1 cellular context compared by ENCODE assay signal in the genomic region with DNA sequence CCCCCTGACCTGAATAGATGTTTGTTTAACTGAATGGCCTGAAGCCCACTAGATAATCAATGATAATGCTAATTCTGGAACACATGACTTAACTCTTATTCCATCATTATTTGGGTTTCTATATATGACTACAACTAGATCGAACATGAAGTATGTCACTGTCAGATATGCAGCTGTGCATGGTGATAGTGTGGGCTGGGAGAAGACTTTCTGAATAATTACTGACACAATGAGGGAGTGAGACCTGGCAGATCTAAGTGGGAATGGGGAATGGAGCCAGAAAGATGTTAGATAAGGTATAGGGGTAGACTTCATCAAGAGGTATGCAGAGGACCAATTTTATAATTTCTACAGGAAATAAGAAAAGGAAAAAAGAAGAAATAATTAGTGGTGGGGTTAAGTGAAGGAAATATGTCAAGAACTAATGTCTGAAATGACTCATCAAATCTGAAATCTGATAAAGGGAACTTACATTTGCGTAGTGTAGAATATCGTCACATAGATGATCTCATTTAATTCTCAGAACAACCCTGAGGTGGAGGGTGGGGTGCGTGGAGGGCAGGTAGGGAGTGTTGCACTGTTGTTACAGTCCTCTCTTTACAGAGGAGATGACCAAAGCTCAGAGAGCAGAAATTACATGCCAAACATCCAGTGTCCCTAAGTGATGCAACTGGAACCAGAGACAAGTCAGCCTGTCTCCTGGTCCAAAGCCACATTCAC.
TF ChIP-seq lines count a peak whose summit lies in the region.

No MANE protein-coding gene starts in this region.

TF ChIP-seq in GM12878, 131 proteins besides CTCF, POLR2A, EP300 and RAD21 (continued from another document):
- TF ChIP-seq, protein P1, sequence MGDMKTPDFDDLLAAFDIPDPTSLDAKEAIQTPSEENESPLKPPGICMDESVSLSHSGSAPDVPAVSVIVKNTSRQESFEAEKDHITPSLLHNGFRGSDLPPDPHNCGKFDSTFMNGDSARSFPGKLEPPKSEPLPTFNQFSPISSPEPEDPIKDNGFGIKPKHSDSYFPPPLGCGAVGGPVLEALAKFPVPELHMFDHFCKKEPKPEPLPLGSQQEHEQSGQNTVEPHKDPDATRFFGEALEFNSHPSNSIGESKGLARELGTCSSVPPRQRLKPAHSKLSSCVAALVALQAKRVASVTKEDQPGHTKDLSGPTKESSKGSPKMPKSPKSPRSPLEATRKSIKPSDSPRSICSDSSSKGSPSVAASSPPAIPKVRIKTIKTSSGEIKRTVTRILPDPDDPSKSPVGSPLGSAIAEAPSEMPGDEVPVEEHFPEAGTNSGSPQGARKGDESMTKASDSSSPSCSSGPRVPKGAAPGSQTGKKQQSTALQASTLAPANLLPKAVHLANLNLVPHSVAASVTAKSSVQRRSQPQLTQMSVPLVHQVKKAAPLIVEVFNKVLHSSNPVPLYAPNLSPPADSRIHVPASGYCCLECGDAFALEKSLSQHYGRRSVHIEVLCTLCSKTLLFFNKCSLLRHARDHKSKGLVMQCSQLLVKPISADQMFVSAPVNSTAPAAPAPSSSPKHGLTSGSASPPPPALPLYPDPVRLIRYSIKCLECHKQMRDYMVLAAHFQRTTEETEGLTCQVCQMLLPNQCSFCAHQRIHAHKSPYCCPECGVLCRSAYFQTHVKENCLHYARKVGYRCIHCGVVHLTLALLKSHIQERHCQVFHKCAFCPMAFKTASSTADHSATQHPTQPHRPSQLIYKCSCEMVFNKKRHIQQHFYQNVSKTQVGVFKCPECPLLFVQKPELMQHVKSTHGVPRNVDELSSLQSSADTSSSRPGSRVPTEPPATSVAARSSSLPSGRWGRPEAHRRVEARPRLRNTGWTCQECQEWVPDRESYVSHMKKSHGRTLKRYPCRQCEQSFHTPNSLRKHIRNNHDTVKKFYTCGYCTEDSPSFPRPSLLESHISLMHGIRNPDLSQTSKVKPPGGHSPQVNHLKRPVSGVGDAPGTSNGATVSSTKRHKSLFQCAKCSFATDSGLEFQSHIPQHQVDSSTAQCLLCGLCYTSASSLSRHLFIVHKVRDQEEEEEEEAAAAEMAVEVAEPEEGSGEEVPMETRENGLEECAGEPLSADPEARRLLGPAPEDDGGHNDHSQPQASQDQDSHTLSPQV (IDR thresholded peaks at IDR 0.05), result no peak
- TF ChIP-seq, protein P2, sequence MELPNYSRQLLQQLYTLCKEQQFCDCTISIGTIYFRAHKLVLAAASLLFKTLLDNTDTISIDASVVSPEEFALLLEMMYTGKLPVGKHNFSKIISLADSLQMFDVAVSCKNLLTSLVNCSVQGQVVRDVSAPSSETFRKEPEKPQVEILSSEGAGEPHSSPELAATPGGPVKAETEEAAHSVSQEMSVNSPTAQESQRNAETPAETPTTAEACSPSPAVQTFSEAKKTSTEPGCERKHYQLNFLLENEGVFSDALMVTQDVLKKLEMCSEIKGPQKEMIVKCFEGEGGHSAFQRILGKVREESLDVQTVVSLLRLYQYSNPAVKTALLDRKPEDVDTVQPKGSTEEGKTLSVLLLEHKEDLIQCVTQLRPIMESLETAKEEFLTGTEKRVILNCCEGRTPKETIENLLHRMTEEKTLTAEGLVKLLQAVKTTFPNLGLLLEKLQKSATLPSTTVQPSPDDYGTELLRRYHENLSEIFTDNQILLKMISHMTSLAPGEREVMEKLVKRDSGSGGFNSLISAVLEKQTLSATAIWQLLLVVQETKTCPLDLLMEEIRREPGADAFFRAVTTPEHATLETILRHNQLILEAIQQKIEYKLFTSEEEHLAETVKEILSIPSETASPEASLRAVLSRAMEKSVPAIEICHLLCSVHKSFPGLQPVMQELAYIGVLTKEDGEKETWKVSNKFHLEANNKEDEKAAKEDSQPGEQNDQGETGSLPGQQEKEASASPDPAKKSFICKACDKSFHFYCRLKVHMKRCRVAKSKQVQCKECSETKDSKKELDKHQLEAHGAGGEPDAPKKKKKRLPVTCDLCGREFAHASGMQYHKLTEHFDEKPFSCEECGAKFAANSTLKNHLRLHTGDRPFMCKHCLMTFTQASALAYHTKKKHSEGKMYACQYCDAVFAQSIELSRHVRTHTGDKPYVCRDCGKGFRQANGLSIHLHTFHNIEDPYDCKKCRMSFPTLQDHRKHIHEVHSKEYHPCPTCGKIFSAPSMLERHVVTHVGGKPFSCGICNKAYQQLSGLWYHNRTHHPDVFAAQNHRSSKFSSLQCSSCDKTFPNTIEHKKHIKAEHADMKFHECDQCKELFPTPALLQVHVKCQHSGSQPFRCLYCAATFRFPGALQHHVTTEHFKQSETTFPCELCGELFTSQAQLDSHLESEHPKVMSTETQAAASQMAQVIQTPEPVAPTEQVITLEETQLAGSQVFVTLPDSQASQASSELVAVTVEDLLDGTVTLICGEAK (IDR thresholded peaks at IDR 0.05; ENCODE audit: borderline replicate concordance), result no peak
- TF ChIP-seq TBL1XR1 (IDR thresholded peaks at IDR 0.05; ENCODE audit: low read depth, low read length) (no peak), CBX3 (IDR thresholded peaks at IDR 0.05; ENCODE audit: borderline replicate concordance, low read depth) (no peak), GABPA (IDR thresholded peaks at IDR 0.05; ENCODE audit: low read depth) (0 out of 2 replicates have a peak, but pooled peaks have one; percentile 29), CREM (IDR thresholded peaks at IDR 0.05; ENCODE audit: low read depth) (peak; percentile 90), MXI1 (IDR thresholded peaks at IDR 0.05; ENCODE audit: low read depth, low read length) (no peak), ASH2L (IDR thresholded peaks at IDR 0.05; ENCODE audit: borderline replicate concordance, low read depth) (no peak), IKZF2 (IDR thresholded peaks at IDR 0.05) (peak; percentile 59 to 77; a peak in 3 of 4 replicates), CBX5 (IDR thresholded peaks at IDR 0.05; ENCODE audit: low read depth) (no peak), YY1 (IDR thresholded peaks at IDR 0.05; ENCODE audit: low read depth, low read length) (no peak), IKZF1 (conservative IDR thresholded peaks at IDR 0.05) (peak; percentile 68; the same call in 1 of the 2 replicates), EZH2 (IDR thresholded peaks at IDR 0.05; ENCODE audit: borderline replicate concordance, control insufficient read depth, low read depth, low read length) (no peak), JUND (IDR thresholded peaks at IDR 0.05; ENCODE audit: low read depth, low read length) (peak; percentile 45; the same call in 1 of the 2 replicates), SRF (IDR thresholded peaks at IDR 0.05; ENCODE audit: low read depth in 2 of 2, low read length in 2 of 2) (no peak), CBFB (IDR thresholded peaks at IDR 0.05; ENCODE audit: low read depth) (no peak), MTA2 (IDR thresholded peaks at IDR 0.05; ENCODE audit: low read depth) (peak; percentile 90), NR2C2 (IDR thresholded peaks at IDR 0.05; ENCODE audit: borderline replicate concordance, control insufficient read depth, insufficient read length, low read depth) (no peak)
- TF ChIP-seq, protein P3, sequence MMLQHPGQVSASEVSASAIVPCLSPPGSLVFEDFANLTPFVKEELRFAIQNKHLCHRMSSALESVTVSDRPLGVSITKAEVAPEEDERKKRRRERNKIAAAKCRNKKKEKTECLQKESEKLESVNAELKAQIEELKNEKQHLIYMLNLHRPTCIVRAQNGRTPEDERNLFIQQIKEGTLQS (IDR thresholded peaks at IDR 0.05; ENCODE audit: borderline replicate concordance, extremely low read depth, low read depth, low read length), result no peak
- TF ChIP-seq, protein P4, sequence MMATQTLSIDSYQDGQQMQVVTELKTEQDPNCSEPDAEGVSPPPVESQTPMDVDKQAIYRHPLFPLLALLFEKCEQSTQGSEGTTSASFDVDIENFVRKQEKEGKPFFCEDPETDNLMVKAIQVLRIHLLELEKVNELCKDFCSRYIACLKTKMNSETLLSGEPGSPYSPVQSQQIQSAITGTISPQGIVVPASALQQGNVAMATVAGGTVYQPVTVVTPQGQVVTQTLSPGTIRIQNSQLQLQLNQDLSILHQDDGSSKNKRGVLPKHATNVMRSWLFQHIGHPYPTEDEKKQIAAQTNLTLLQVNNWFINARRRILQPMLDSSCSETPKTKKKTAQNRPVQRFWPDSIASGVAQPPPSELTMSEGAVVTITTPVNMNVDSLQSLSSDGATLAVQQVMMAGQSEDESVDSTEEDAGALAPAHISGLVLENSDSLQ (IDR thresholded peaks at IDR 0.05), result no peak
- TF ChIP-seq, protein P5, sequence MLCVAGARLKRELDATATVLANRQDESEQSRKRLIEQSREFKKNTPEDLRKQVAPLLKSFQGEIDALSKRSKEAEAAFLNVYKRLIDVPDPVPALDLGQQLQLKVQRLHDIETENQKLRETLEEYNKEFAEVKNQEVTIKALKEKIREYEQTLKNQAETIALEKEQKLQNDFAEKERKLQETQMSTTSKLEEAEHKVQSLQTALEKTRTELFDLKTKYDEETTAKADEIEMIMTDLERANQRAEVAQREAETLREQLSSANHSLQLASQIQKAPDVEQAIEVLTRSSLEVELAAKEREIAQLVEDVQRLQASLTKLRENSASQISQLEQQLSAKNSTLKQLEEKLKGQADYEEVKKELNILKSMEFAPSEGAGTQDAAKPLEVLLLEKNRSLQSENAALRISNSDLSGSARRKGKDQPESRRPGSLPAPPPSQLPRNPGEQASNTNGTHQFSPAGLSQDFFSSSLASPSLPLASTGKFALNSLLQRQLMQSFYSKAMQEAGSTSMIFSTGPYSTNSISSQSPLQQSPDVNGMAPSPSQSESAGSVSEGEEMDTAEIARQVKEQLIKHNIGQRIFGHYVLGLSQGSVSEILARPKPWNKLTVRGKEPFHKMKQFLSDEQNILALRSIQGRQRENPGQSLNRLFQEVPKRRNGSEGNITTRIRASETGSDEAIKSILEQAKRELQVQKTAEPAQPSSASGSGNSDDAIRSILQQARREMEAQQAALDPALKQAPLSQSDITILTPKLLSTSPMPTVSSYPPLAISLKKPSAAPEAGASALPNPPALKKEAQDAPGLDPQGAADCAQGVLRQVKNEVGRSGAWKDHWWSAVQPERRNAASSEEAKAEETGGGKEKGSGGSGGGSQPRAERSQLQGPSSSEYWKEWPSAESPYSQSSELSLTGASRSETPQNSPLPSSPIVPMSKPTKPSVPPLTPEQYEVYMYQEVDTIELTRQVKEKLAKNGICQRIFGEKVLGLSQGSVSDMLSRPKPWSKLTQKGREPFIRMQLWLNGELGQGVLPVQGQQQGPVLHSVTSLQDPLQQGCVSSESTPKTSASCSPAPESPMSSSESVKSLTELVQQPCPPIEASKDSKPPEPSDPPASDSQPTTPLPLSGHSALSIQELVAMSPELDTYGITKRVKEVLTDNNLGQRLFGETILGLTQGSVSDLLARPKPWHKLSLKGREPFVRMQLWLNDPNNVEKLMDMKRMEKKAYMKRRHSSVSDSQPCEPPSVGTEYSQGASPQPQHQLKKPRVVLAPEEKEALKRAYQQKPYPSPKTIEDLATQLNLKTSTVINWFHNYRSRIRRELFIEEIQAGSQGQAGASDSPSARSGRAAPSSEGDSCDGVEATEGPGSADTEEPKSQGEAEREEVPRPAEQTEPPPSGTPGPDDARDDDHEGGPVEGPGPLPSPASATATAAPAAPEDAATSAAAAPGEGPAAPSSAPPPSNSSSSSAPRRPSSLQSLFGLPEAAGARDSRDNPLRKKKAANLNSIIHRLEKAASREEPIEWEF (IDR thresholded peaks at IDR 0.05; ENCODE audit: insufficient replicate concordance, low read depth, low read length), result no peak
- TF ChIP-seq, protein P6, sequence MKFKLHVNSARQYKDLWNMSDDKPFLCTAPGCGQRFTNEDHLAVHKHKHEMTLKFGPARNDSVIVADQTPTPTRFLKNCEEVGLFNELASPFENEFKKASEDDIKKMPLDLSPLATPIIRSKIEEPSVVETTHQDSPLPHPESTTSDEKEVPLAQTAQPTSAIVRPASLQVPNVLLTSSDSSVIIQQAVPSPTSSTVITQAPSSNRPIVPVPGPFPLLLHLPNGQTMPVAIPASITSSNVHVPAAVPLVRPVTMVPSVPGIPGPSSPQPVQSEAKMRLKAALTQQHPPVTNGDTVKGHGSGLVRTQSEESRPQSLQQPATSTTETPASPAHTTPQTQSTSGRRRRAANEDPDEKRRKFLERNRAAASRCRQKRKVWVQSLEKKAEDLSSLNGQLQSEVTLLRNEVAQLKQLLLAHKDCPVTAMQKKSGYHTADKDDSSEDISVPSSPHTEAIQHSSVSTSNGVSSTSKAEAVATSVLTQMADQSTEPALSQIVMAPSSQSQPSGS (IDR thresholded peaks at IDR 0.05; ENCODE audit: low read length), result peak; percentile 62; the same call in 1 of the 2 replicates
- TF ChIP-seq, protein P7, sequence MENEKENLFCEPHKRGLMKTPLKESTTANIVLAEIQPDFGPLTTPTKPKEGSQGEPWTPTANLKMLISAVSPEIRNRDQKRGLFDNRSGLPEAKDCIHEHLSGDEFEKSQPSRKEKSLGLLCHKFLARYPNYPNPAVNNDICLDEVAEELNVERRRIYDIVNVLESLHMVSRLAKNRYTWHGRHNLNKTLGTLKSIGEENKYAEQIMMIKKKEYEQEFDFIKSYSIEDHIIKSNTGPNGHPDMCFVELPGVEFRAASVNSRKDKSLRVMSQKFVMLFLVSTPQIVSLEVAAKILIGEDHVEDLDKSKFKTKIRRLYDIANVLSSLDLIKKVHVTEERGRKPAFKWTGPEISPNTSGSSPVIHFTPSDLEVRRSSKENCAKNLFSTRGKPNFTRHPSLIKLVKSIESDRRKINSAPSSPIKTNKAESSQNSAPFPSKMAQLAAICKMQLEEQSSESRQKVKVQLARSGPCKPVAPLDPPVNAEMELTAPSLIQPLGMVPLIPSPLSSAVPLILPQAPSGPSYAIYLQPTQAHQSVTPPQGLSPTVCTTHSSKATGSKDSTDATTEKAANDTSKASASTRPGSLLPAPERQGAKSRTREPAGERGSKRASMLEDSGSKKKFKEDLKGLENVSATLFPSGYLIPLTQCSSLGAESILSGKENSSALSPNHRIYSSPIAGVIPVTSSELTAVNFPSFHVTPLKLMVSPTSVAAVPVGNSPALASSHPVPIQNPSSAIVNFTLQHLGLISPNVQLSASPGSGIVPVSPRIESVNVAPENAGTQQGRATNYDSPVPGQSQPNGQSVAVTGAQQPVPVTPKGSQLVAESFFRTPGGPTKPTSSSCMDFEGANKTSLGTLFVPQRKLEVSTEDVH (IDR thresholded peaks at IDR 0.05; ENCODE audit: low read depth, partially characterized antibody), result no peak
